Comparison of ENCODE assay signal across 6 cellular contexts in the genomic region with DNA sequence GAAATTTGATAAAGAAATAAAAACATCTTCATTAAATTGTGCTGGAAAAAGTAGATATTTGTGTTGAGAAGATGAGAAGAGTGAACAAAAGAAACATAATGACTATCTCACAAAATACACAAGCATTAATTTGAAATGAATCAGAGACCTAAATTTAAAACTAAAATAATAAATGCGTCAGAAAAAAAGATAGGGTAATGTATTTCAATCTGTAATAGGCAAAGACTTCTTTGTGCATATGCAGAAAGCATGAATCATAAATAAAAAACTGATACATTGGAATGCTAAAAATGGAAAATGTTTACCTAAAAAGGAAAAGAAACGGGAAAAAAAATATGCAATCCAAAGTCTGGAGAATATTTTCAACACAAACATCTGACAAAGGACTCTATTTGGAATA.
DNase-seq lines count a peak whose midpoint lies in the region; ATAC-seq, FAIRE-seq and TF ChIP-seq lines count a peak whose summit lies in the region.
"Not testable (repeated sequence)": the region's sequence is repeated elsewhere in the genome, so short reads cannot be mapped to it uniquely, and the experiment has no call there.

No MANE protein-coding gene starts in this region.

- no CpG with 5 or more reads among the region's 2 CpGs for WGBS in IMR-90 (ENCODE audit: extremely low coverage in 2 of 2, insufficient read length in 1 of 2), 2 experiments

- intact Hi-C loops in IMR-90 (cut with micrococcal nuclease), result not testable (repeated sequence)

- not testable (repeated sequence) for H4K5ac ChIP-seq in IMR-90 (ENCODE audit: low read depth, low read length)

- not testable (repeated sequence) for H3K36me3 ChIP-seq in IMR-90 (ENCODE audit: control insufficient read depth, insufficient read depth, low read length); osteoblast (ENCODE audit: insufficient read depth, low read length)

- TF ChIP-seq CTCF in IMR-90 (conservative IDR thresholded peaks at IDR 0.05; ENCODE audit: low read depth, low read length); fibroblast of pulmonary artery (IDR thresholded peaks at IDR 0.05; ENCODE audit: low read length, missing control alignments); osteoblast (IDR thresholded peaks at IDR 0.05; ENCODE audit: extremely low read depth, low read depth, low read length): not testable (repeated sequence)

- H3K23ac ChIP-seq in IMR-90 (ENCODE audit: low read depth, low read length), result not testable (repeated sequence)

- peak; percentile 36 for FAIRE-seq in H54 (lab: Jason Lieb, UNC)

- not testable (repeated sequence) for TF ChIP-seq RAD21 in IMR-90 (IDR thresholded peaks at IDR 0.05; ENCODE audit: low read length)

- H2BK120ac ChIP-seq in IMR-90 (ENCODE audit: low read depth, low read length), result not testable (repeated sequence)

- not testable (repeated sequence) for H4K91ac ChIP-seq in IMR-90 (ENCODE audit: insufficient read depth, low read depth, low read length)

- H3K4ac ChIP-seq in IMR-90 (ENCODE audit: low read depth, low read length), result not testable (repeated sequence)

- not testable (repeated sequence) for H3K4me2 ChIP-seq in IMR-90 (ENCODE audit: low read depth, low read length); osteoblast (ENCODE audit: insufficient read depth, low read length)

- not testable (repeated sequence) for H3K18ac ChIP-seq in IMR-90 (ENCODE audit: low read depth, low read length)

- H2BK5ac ChIP-seq in IMR-90 (ENCODE audit: low read depth, low read length, poor library complexity, severe bottlenecking), result peak overlapping the region; percentile 19

- H3K79me2 ChIP-seq in osteoblast (ENCODE audit: insufficient read depth, low read length), result not testable (repeated sequence)

- H2AK5ac ChIP-seq in IMR-90 (ENCODE audit: low read depth, low read length), result not testable (repeated sequence)

- not testable (repeated sequence) for H3K27ac ChIP-seq in IMR-90 (ENCODE audit: insufficient read depth, low read length)
- peak overlapping the region; percentile 51 for H3K27ac ChIP-seq in osteoblast (ENCODE audit: low read depth, low read length)

- not testable (repeated sequence) for H3K9me1 ChIP-seq in IMR-90 (ENCODE audit: insufficient read depth, low read length)

- not testable (repeated sequence) for H3K9ac ChIP-seq in IMR-90 (ENCODE audit: low read depth, low read length)

- not testable (repeated sequence) for H3K27me3 ChIP-seq in IMR-90 (ENCODE audit: control insufficient read depth, insufficient read depth, low read length); osteoblast (ENCODE audit: insufficient read depth, low read length)

- in situ Hi-C loops in IMR-90 (cut with MboI; ENCODE audit: low sequenced_read_pairs), result not testable (repeated sequence)

- H2AFZ ChIP-seq in IMR-90 (replicated peaks; ENCODE audit: low read length, poor library complexity); osteoblast (ENCODE audit: low read length): not testable (repeated sequence)

- not testable (repeated sequence) for TF ChIP-seq POLR2A in H54 (IDR thresholded peaks at IDR 0.05; ENCODE audit: low read depth, low read length); IMR-90 (IDR thresholded peaks at IDR 0.05; ENCODE audit: low read depth, low read length)

- not testable (repeated sequence) for H3K9me3 ChIP-seq in IMR-90 (ENCODE audit: control insufficient read depth, insufficient read depth, low read length); osteoblast (ENCODE audit: low read depth, low read length)

- not testable (repeated sequence) for H2BK20ac ChIP-seq in IMR-90 (ENCODE audit: low read depth, low read length)

- H3K4me1 ChIP-seq in IMR-90 (ENCODE audit: control insufficient read depth, insufficient read depth, low read length); osteoblast (ENCODE audit: insufficient read depth, low read length): not testable (repeated sequence)

- not testable (repeated sequence) for H4K20me1 ChIP-seq in IMR-90 (ENCODE audit: insufficient read depth, low read length); osteoblast (ENCODE audit: insufficient read depth, low read length)

- H3K4me3 ChIP-seq in IMR-90 (ENCODE audit: insufficient read depth, low read depth, low read length); fibroblast of pulmonary artery (replicated peaks; ENCODE audit: low read depth, low read length); osteoblast (ENCODE audit: insufficient read depth, low read length): not testable (repeated sequence)

- not testable (repeated sequence) for H3K79me1 ChIP-seq in IMR-90 (ENCODE audit: low read depth in 1 of 2, low read length in 2 of 2)

- BruUV-seq in IMR-90 (replicated peaks; lab: Mats Ljungman, UMichigan), result not testable (repeated sequence)

- POLR2A ChIA-PET in IMR-90 (lab: Charles Lee; ENCODE audit: unreplicated experiment), result not testable (repeated sequence)

- CTCF ChIA-PET in IMR-90 (lab: Yijun Ruan, JAX), result not testable (repeated sequence)

- peak; percentile 72 for DNase-seq in EH (ENCODE audit: low read depth)
- DNase-seq in H54 (ENCODE audit: insufficient read length, low spot score); osteoblast (ENCODE audit: insufficient read length, low spot score, missing footprints): not testable (repeated sequence)
- peak; percentile 46 for DNase-seq in IMR-90
- DNase-seq in amniotic epithelial cell (ENCODE audit: low read depth), result peak; percentile 8
- DNase-seq in fibroblast of pulmonary artery (ENCODE audit: low read depth), result peak; percentile 1

- H3K14ac ChIP-seq in IMR-90 (replicated peaks; ENCODE audit: low read depth, low read length), result not testable (repeated sequence)

- dilution Hi-C loops in IMR-90 (cut with HindIII; ENCODE audit: low sequenced_read_pairs, unreplicated experiment), result not testable (repeated sequence)

- peak; percentile 57 for ATAC-seq in IMR-90 (ENCODE audit: low read depth)

- not testable (repeated sequence) for H4K8ac ChIP-seq in IMR-90 (ENCODE audit: low read depth in 2 of 2, low read length in 2 of 2)

- H2AK9ac ChIP-seq in IMR-90 (replicated peaks; ENCODE audit: low read depth, low read length, poor library complexity), result not testable (repeated sequence)

- H3K56ac ChIP-seq in IMR-90 (ENCODE audit: extremely low read depth, insufficient read depth, low read length), result not testable (repeated sequence)

- H2BK15ac ChIP-seq in IMR-90 (ENCODE audit: low read depth, low read length), result not testable (repeated sequence)
